Comparison of ENCODE assay signal across 2 cellular contexts in genomic region chr12:113414519-113415038, GRCh38.
TF ChIP-seq lines count a peak whose summit lies in the region.

No MANE protein-coding gene starts in this region.

TF ChIP-seq in HEK293, 187 proteins besides CTCF, POLR2A, EP300 and RAD21:
- peak; percentile 75 for TF ChIP-seq ZNF16 (tag by site-specific recombination; IDR thresholded peaks at IDR 0.05; ENCODE audit: low read depth)
- no peak for TF ChIP-seq ZNF302 (tag by site-specific recombination; IDR thresholded peaks at IDR 0.05; ENCODE audit: low read depth)
- peak; percentile 97 for TF ChIP-seq ZNF623 (tag by site-specific recombination; IDR thresholded peaks at IDR 0.05)
- TF ChIP-seq TRIM28 (IDR thresholded peaks at IDR 0.05; ENCODE audit: borderline replicate concordance, low read length): no peak

TF ChIP-seq in H1, 55 proteins besides CTCF, POLR2A, EP300 and RAD21:
- no peak for TF ChIP-seq NANOG (IDR thresholded peaks at IDR 0.05; ENCODE audit: insufficient read depth, low read depth, low read length, poor library complexity, severe bottlenecking)
- peak; percentile 84; the same call in 1 of the 2 replicates for TF ChIP-seq KDM1A (IDR thresholded peaks at IDR 0.05; ENCODE audit: borderline replicate concordance, low read length)
TF ChIP-seq in H1: peak in this region for 1.
